ENCODE assay signal across 39 cellular contexts in genomic region chr15:37516628-37517027, GRCh38.
"Had no signal": no experiment of that assay in that cellular context is flagged by ENCODE, and none has a peak within 500 bp of the region (broad histone marks: within the 10 kb centered on the region; RNA-seq: fewer than 3 reads in every experiment).

No MANE protein-coding gene starts in this region.

- H3K4me3 ChIP-seq: adrenal gland, body of pancreas, breast epithelium had no signal

- H3K9me3 Mint-ChIP-seq: activated naive CD4-positive, alpha-beta T cell treated with anti-CD3 and anti-CD28 coated beads for 36 hours; activated naive CD8-positive, alpha-beta T cell treated with anti-CD3 and anti-CD28 coated beads for 36 hours; WTC11 had no signal

- FAIRE-seq: astrocyte, TTC549 had no signal

- ATAC-seq: activated CD4-positive, alpha-beta T cell treated with anti-CD3 and anti-CD28 coated beads for 36 hours; activated CD4-positive, CD25-positive, alpha-beta regulatory T cell treated with anti-CD3 and anti-CD28 coated beads, Interleukin-2, amount 50 U/mL, for 24 hours; activated CD8-positive, alpha-beta memory T cell treated with anti-CD3 and anti-CD28 coated beads, Interleukin-2, amount 10 ng/mL, durations not matched to agents 7 days and 5 days; activated CD8-positive, alpha-beta T cell treated with anti-CD3 and anti-CD28 coated beads, Interleukin-2, amount 10 ng/mL, durations not matched to agents 7 days and 5 days; activated naive CD4-positive, alpha-beta T cell treated with anti-CD3 and anti-CD28 coated beads, Interleukin-2, amount 50 U/mL, for 72 hours; activated T-cell treated with anti-CD3 and anti-CD28 coated beads, Interleukin-2, amount 50 U/mL, for 72 hours; activated T-helper 17 cell treated with anti-CD3 and anti-CD28 coated beads, Interleukin-2, amount 50 U/mL, for 72 hours; body of pancreas; WTC11 had no signal

- DNase-seq: activated CD4-positive, alpha-beta memory T cell treated with anti-CD3 and anti-CD28 coated beads, Interleukin-2, amount 10 ng/mL, durations not matched to agents 7 days and 5 days; activated CD4-positive, alpha-beta T cell treated with anti-CD3 and anti-CD28 coated beads for 1 hour; activated CD4-positive, alpha-beta T cell treated with anti-CD3 and anti-CD28 coated beads for 36 hours; activated CD4-positive, alpha-beta T cell treated with anti-CD3 and anti-CD28 coated beads for 48 hours; activated CD4-positive, alpha-beta T cell treated with anti-CD3 and anti-CD28 coated beads, Interleukin-2, amount 10 ng/mL, durations not matched to agents 7 days and 5 days; activated CD4-positive, alpha-beta T cell treated with anti-CD3 and anti-CD28 coated beads, Interleukin-2, amount 50 U/mL, for 48 hours; activated CD4-positive, CD25-positive, alpha-beta regulatory T cell; activated CD8-positive, alpha-beta memory T cell treated with anti-CD3 and anti-CD28 coated beads for 24 hours; activated CD8-positive, alpha-beta memory T cell treated with anti-CD3 and anti-CD28 coated beads, Interleukin-2, amount 10 ng/mL, durations not matched to agents 7 days and 5 days; activated CD8-positive, alpha-beta memory T cell treated with anti-CD3 and anti-CD28 coated beads, Interleukin-2, amount 50 U/mL, for 48 hours; activated CD8-positive, alpha-beta T cell treated with anti-CD3 and anti-CD28 coated beads, Interleukin-2, amount 10 ng/mL, durations not matched to agents 7 days and 5 days; activated effector memory CD4-positive, alpha-beta T cell treated with anti-CD3 and anti-CD28 coated beads, Interleukin-2, amount 50 U/mL, for 16 hours; activated gamma-delta T cell treated with Interleukin-2 at 50 U/mL for 16 hours; activated naive CD4-positive, alpha-beta T cell; activated naive CD4-positive, alpha-beta T cell treated with anti-CD3 and anti-CD28 coated beads for 36 hours; activated naive CD4-positive, alpha-beta T cell treated with anti-CD3 and anti-CD28 coated beads, Interleukin-2, amount 50 U/mL, for 16 hours; activated naive CD8-positive, alpha-beta T cell treated with anti-CD3 and anti-CD28 coated beads for 36 hours; activated T-cell treated with anti-CD3 and anti-CD28 coated beads, Interleukin-2, amount 50 U/mL, for 24 hours; activated T-cell treated with anti-CD3 and anti-CD28 coated beads, Interleukin-2, amount 50 U/mL, for 72 hours; adrenal gland; amniotic stem cell; aorta; body of pancreas; brain microvascular endothelial cell; central memory CD4-positive, alpha-beta T cell; T-helper 1 cell; T-helper 2 cell; T-helper 9 cell; WERI-Rb-1 had no signal

- H3K4me3 Mint-ChIP-seq: activated CD4-positive, alpha-beta memory T cell treated with anti-CD3 and anti-CD28 coated beads, Interleukin-2, amount 10 ng/mL, durations not matched to agents 7 days and 5 days; activated CD4-positive, alpha-beta T cell treated with anti-CD3 and anti-CD28 coated beads for 36 hours; activated CD4-positive, alpha-beta T cell treated with anti-CD3 and anti-CD28 coated beads, Interleukin-2, amount 10 ng/mL, durations not matched to agents 7 days and 5 days; activated CD8-positive, alpha-beta memory T cell treated with anti-CD3 and anti-CD28 coated beads, Interleukin-2, amount 10 ng/mL, durations not matched to agents 7 days and 5 days; activated CD8-positive, alpha-beta T cell treated with anti-CD3 and anti-CD28 coated beads, Interleukin-2, amount 10 ng/mL, durations not matched to agents 7 days and 5 days; activated naive CD4-positive, alpha-beta T cell treated with anti-CD3 and anti-CD28 coated beads for 36 hours; activated naive CD8-positive, alpha-beta T cell treated with anti-CD3 and anti-CD28 coated beads for 36 hours; activated T-cell treated with anti-CD3 and anti-CD28 coated beads, Interleukin-2, amount 50 U/mL, for 24 hours; activated T-cell treated with anti-CD3 and anti-CD28 coated beads, Interleukin-2, amount 50 U/mL, for 72 hours; activated T-helper 1 cell treated with anti-CD3 and anti-CD28 coated beads, Interleukin-12 subunit alpha, Interleukin-12 subunit beta, Interleukin-2, Interleukin-4 antibody, amounts not matched to agents 30 ng/mL and 10 ng/mL and 1 ng/mL, durations not matched to agents 14 hours and 24 hours and 36 hours; activated T-helper 17 cell treated with anti-CD3 and anti-CD28 coated beads, Interleukin-2, amount 50 U/mL, for 72 hours; T-helper 1 cell treated with Interleukin-12 subunit alpha and Interleukin-12 subunit beta and Interleukin-4 antibody, amounts not matched to agents 30 μg/mL and 1 μg/mL, for 36 hours; T-helper 2 cell treated with Interferon-gamma antibody and Interleukin-4, amounts not matched to agents 5 μg/mL and 100 μg/mL, for 36 hours; WTC11 had no signal

- H3K27me3 Mint-ChIP-seq: activated CD4-positive, alpha-beta memory T cell treated with anti-CD3 and anti-CD28 coated beads, Interleukin-2, amount 10 ng/mL, durations not matched to agents 7 days and 5 days; activated CD4-positive, alpha-beta T cell treated with anti-CD3 and anti-CD28 coated beads for 36 hours; activated CD4-positive, alpha-beta T cell treated with anti-CD3 and anti-CD28 coated beads, Interleukin-2, amount 10 ng/mL, durations not matched to agents 7 days and 5 days; activated CD8-positive, alpha-beta memory T cell treated with anti-CD3 and anti-CD28 coated beads, Interleukin-2, amount 10 ng/mL, durations not matched to agents 7 days and 5 days; activated naive CD8-positive, alpha-beta T cell treated with anti-CD3 and anti-CD28 coated beads for 36 hours; activated T-cell treated with anti-CD3 and anti-CD28 coated beads, Interleukin-2, amount 50 U/mL, for 24 hours; activated T-helper 17 cell treated with anti-CD3 and anti-CD28 coated beads, Interleukin-2, amount 50 U/mL, for 72 hours had no signal

- H3K4me1 Mint-ChIP-seq: activated CD4-positive, alpha-beta memory T cell treated with anti-CD3 and anti-CD28 coated beads, Interleukin-2, amount 10 ng/mL, durations not matched to agents 7 days and 5 days; activated CD4-positive, alpha-beta T cell treated with anti-CD3 and anti-CD28 coated beads for 36 hours; activated CD4-positive, alpha-beta T cell treated with anti-CD3 and anti-CD28 coated beads, Interleukin-2, amount 10 ng/mL, durations not matched to agents 7 days and 5 days; activated CD8-positive, alpha-beta memory T cell treated with anti-CD3 and anti-CD28 coated beads, Interleukin-2, amount 10 ng/mL, durations not matched to agents 7 days and 5 days; activated naive CD8-positive, alpha-beta T cell treated with anti-CD3 and anti-CD28 coated beads for 36 hours; activated T-helper 17 cell treated with anti-CD3 and anti-CD28 coated beads, Interleukin-2, amount 50 U/mL, for 72 hours; WTC11 had no signal

- H3K36me3 Mint-ChIP-seq: activated CD8-positive, alpha-beta memory T cell treated with anti-CD3 and anti-CD28 coated beads, Interleukin-2, amount 10 ng/mL, durations not matched to agents 7 days and 5 days; activated naive CD4-positive, alpha-beta T cell treated with anti-CD3 and anti-CD28 coated beads, Interleukin-2, amount 50 U/mL, for 72 hours; activated naive CD8-positive, alpha-beta T cell treated with anti-CD3 and anti-CD28 coated beads for 36 hours; WTC11 had no signal
